23 cellular contexts compared by ENCODE assay signal in genomic region chr6:168315626-168316025, GRCh38. TPM values are rescaled to one million over a fixed set of nuclear protein-coding genes. Genes with fewer than 3 reads are reported as not detected.
DNase-seq lines count a peak whose midpoint lies in the region; FAIRE-seq and TF ChIP-seq lines count a peak whose summit lies in the region.
"Had no signal": no experiment of that assay in that cellular context is flagged by ENCODE, and none has a peak within 500 bp of the region (broad histone marks: within the 10 kb centered on the region; RNA-seq: fewer than 3 reads in every experiment).

No MANE protein-coding gene starts in this region.

- TF ChIP-seq POLR2A in transverse colon (IDR thresholded peaks at IDR 0.05) (no peak), ovary (IDR thresholded peaks at IDR 0.05) (no peak)

- in situ Hi-C loops in transverse colon (cut with MboI; ENCODE audit: low pct_ligation_motif_present in 1 of 4, low pct_unique_long_range_greater_than_20kb in 1 of 4, low sequenced_read_pairs in 3 of 4): no loop called here

- H3K36me3 ChIP-seq in A673 (ENCODE audit: insufficient read depth, low read length, poor library complexity, severe bottlenecking): no peaks in the 10 kb centered on the region
- H3K36me3 ChIP-seq in kidney (ENCODE audit: control insufficient read depth in 1 of 2, insufficient read depth in 2 of 2, low read length in 2 of 2): no peaks in the 10 kb centered on the region
- no peaks in the 10 kb centered on the region for H3K36me3 ChIP-seq in osteoblast (ENCODE audit: insufficient read depth, low read length)
- no peaks in the 10 kb centered on the region for H3K36me3 ChIP-seq in transverse colon
- no peaks in the 10 kb centered on the region for H3K36me3 ChIP-seq in ovary
- H3K36me3 ChIP-seq: MG63, Peyer's patch had no signal

- TF ChIP-seq EP300 in transverse colon (IDR thresholded peaks at IDR 0.05; ENCODE audit: low read depth): no peak
- no peak for TF ChIP-seq EP300 in ovary (IDR thresholded peaks at IDR 0.05)

- H3K4me2 ChIP-seq in osteoblast (ENCODE audit: insufficient read depth, low read length): no peak overlapping the region

- H4K20me1 ChIP-seq in osteoblast (ENCODE audit: insufficient read depth, low read length): no peaks in the 10 kb centered on the region

- POLR2A ChIA-PET in A673 (lab: Charles Lee; ENCODE audit: low non-redundant PET): no interaction called here

- H3K27ac Mint-ChIP-seq in brain: peak overlapping the region in 3 of 5 experiments; percentile 61 to 73 (median 70)
- no peak overlapping the region for H3K27ac Mint-ChIP-seq in activated naive CD8-positive, alpha-beta T cell treated with anti-CD3 and anti-CD28 coated beads for 36 hours
- H3K27ac Mint-ChIP-seq: CD4-positive, alpha-beta T cell; IgD-negative memory B cell had no signal

- no peaks in the 10 kb centered on the region for H3K9me3 ChIP-seq in A673 (ENCODE audit: low read depth, low read length, poor library complexity, severe bottlenecking)
- H3K9me3 ChIP-seq in kidney (ENCODE audit: control insufficient read depth in 1 of 2, low read length in 2 of 2): no peaks in the 10 kb centered on the region
- no peaks in the 10 kb centered on the region for H3K9me3 ChIP-seq in osteoblast (ENCODE audit: low read depth, low read length)
- H3K9me3 ChIP-seq in transverse colon: no peaks in the 10 kb centered on the region
- no peaks in the 10 kb centered on the region for H3K9me3 ChIP-seq in ovary
- H3K9me3 ChIP-seq: MG63 had no signal

- H3K27me3 Mint-ChIP-seq in brain: peaks cover 34% of the 10 kb centered on the region
- H3K27me3 Mint-ChIP-seq in activated naive CD8-positive, alpha-beta T cell treated with anti-CD3 and anti-CD28 coated beads for 36 hours: peaks cover 50% of the 10 kb centered on the region

- H3K27ac ChIP-seq in A673 (ENCODE audit: low read depth, low read length, poor library complexity, severe bottlenecking) (no peak overlapping the region), kidney (ENCODE audit: low read depth in 2 of 2, low read length in 2 of 2) (no peak overlapping the region), osteoblast (ENCODE audit: low read depth, low read length) (no peak overlapping the region), transverse colon (no peak overlapping the region), ovary (no peak overlapping the region)
- H3K27ac ChIP-seq: GM23248, Peyer's patch had no signal

- no peak for FAIRE-seq in kidney (lab: Jason Lieb, UNC)
- FAIRE-seq: A204.1, GM12891, GM19239 had no signal

- no peaks in the 10 kb centered on the region for H3K36me3 Mint-ChIP-seq in brain
- H3K36me3 Mint-ChIP-seq in activated naive CD8-positive, alpha-beta T cell treated with anti-CD3 and anti-CD28 coated beads for 36 hours: no peaks in the 10 kb centered on the region
- H3K36me3 Mint-ChIP-seq: IgD-negative memory B cell had no signal

- WGBS in transverse colon (ENCODE audit: low coverage in 1 of 2), 2 donors: 78 to 82% methylated on average over 3 to 5 of the region's 5 CpGs
- WGBS in ovary, 3 donors: 81 to 82% (median 82%) methylated on average over 5 of the region's 5 CpGs

- no peak for TF ChIP-seq CTCF in A673 (conservative IDR thresholded peaks at IDR 0.05; ENCODE audit: low read depth, low read length)
- TF ChIP-seq CTCF in brain (conservative IDR thresholded peaks at IDR 0.05): no peak
- TF ChIP-seq CTCF in kidney (IDR thresholded peaks at IDR 0.05; ENCODE audit: borderline replicate concordance, extremely low read depth, insufficient read depth): no peak
- TF ChIP-seq CTCF in osteoblast (IDR thresholded peaks at IDR 0.05; ENCODE audit: extremely low read depth, low read depth, low read length): no peak
- no peak for TF ChIP-seq CTCF in transverse colon (IDR thresholded peaks at IDR 0.05)
- TF ChIP-seq CTCF in ovary (IDR thresholded peaks at IDR 0.05): no peak

- CTCF ChIA-PET in A673 (lab: Charles Lee): no interaction called here

- H3K4me1 Mint-ChIP-seq in brain: peaks cover 50% of the 10 kb centered on the region
- H3K4me1 Mint-ChIP-seq in activated naive CD8-positive, alpha-beta T cell treated with anti-CD3 and anti-CD28 coated beads for 36 hours: no peaks in the 10 kb centered on the region
- H3K4me1 Mint-ChIP-seq: IgD-negative memory B cell had no signal

- no peak overlapping the region for H3K9ac ChIP-seq in kidney (ENCODE audit: low read length in 2 of 2)
- H3K9ac ChIP-seq: GM23248 had no signal

- BruUV-seq in A673 (replicated peaks; lab: Mats Ljungman, UMichigan): TSS peak; percentile 41

- H3K4me3 Mint-ChIP-seq in brain: peak overlapping the region in 4 of 5 experiments; percentile 43 to 64 (median 56)
- no peak overlapping the region for H3K4me3 Mint-ChIP-seq in activated naive CD8-positive, alpha-beta T cell treated with anti-CD3 and anti-CD28 coated beads for 36 hours
- H3K4me3 Mint-ChIP-seq: CD4-positive, alpha-beta T cell; IgD-negative memory B cell had no signal

- H3K4me3 ChIP-seq in A673 (ENCODE audit: low read depth, low read length, poor library complexity, severe bottlenecking) (no peak overlapping the region), kidney (ENCODE audit: low read length in 2 of 2) (peak overlapping the region; percentile 4 to 21), osteoblast (ENCODE audit: insufficient read depth, low read length) (no peak overlapping the region), transverse colon (no peak overlapping the region), ovary (no peak overlapping the region)
- H3K4me3 ChIP-seq: GM23248, MG63, Peyer's patch had no signal

- peaks cover 0 to 6% (median 3%) of the 10 kb centered on the region in 5 experiments for H3K9me3 Mint-ChIP-seq in brain
- H3K9me3 Mint-ChIP-seq in activated naive CD8-positive, alpha-beta T cell treated with anti-CD3 and anti-CD28 coated beads for 36 hours: no peaks in the 10 kb centered on the region
- H3K9me3 Mint-ChIP-seq: CD4-positive, alpha-beta T cell had no signal

- H3K79me2 ChIP-seq in osteoblast (ENCODE audit: insufficient read depth, low read length): no peaks in the 10 kb centered on the region

- intact Hi-C loops in A673 (cut with micrococcal nuclease; ENCODE audit: unreplicated experiment): no loop called here
- intact Hi-C loops in kidney (cut with DNase I): no loop called here
- intact Hi-C loops in transverse colon (cut with DNase I; ENCODE audit: low total_unique reads): no loop called here
- intact Hi-C loops in ovary (cut with DNase I): no loop called here

- no peak overlapping the region for H2AFZ ChIP-seq in osteoblast (ENCODE audit: low read length)
- H2AFZ ChIP-seq: GM23248 had no signal

- H3K4me1 ChIP-seq in A673 (ENCODE audit: insufficient read depth, low read length, poor library complexity, severe bottlenecking) (peaks cover 25% of the 10 kb centered on the region), kidney (ENCODE audit: control insufficient read depth in 1 of 2, insufficient read depth in 1 of 2, low read depth in 1 of 2, low read length in 2 of 2) (peaks cover 17 to 18% of the 10 kb centered on the region in 2 donors), osteoblast (ENCODE audit: insufficient read depth, low read length) (no peaks in the 10 kb centered on the region), transverse colon (peaks cover 0 to 26% (median 11%) of the 10 kb centered on the region in 4 donors), ovary (ENCODE audit: insufficient read depth) (no peaks in the 10 kb centered on the region)

- DNase-seq in A673 (ENCODE audit: low spot score) (no peak), kidney (no peak), osteoblast (ENCODE audit: insufficient read length, low spot score, missing footprints) (peak; percentile 27), HT-29 (ENCODE audit: low spot score) (no peak), transverse colon (no peak), ovary (no peak)
- DNase-seq in activated naive CD8-positive, alpha-beta T cell treated with anti-CD3 and anti-CD28 coated beads for 36 hours: no peak
- DNase-seq: Calu3; CD4-positive, alpha-beta T cell; Kasumi-1; NCI-H1048; NCI-H1436; NCI-H1930; NCI-H69; Peyer's patch had no signal

- H3K27me3 ChIP-seq in A673 (replicated peaks; ENCODE audit: insufficient read depth, low read depth, low read length, poor library complexity): no peaks in the 10 kb centered on the region
- H3K27me3 ChIP-seq in osteoblast (ENCODE audit: insufficient read depth, low read length): no peaks in the 10 kb centered on the region
- peaks cover 19% of the 10 kb centered on the region for H3K27me3 ChIP-seq in transverse colon
- H3K27me3 ChIP-seq in ovary: no peaks in the 10 kb centered on the region
- H3K27me3 ChIP-seq: MG63 had no signal

RNA-seq across cellular contexts. Expression of gene DACT2, which starts 4.0 kb away (rescaled TPM):
- total RNA-seq in A673 (2021): 14.5 and 18.7 TPM in 2 replicates
- polyA plus RNA-seq in brain (ENCODE audit: insufficient read depth, low read depth, low replicate concordance): 4.6 TPM
- total RNA-seq in kidney: 5.0 TPM
- 4.8 TPM for polyA plus RNA-seq in kidney (ENCODE audit: insufficient read depth, low read depth, low replicate concordance)
- not detected in 2 replicates for total RNA-seq in osteoblast
- not detected in 2 replicates for total RNA-seq in HT-29 (2014; rRNA removed; shearing (Covaris generic))
- 1 to 10 TPM in 2 of 4 donors, not detected in 2; 2.4 to 2.6 TPM for total RNA-seq in transverse colon
- total RNA-seq in activated naive CD8-positive, alpha-beta T cell treated with anti-CD3 and anti-CD28 coated beads for 36 hours: not detected
- total RNA-seq in ovary: 1 to 10 TPM in 3 of 7 donors, under 1 TPM in 2, not detected in 2; 0.17 to 4.4 (median 1.3) TPM
- under 1 TPM; 0.17 to 0.27 TPM for polyA plus RNA-seq in ovary
- total RNA-seq: Calu3; CD4-positive, alpha-beta T cell; GM23248 had no signal
- polyA plus RNA-seq: BJ, GM23248, IgD-negative memory B cell had no signal

Comparison
In these comparisons a context has a peak if more than half of its experiments do, and no peak if none do; other contexts are left out.
1. H3K4me3 ChIP-seq: peak in kidney (2 of 2); none in A673 (single experiment), osteoblast (single experiment), transverse colon (0 of 4) and ovary (single experiment).